9 cellular contexts compared by ENCODE assay signal in the genomic region with DNA sequence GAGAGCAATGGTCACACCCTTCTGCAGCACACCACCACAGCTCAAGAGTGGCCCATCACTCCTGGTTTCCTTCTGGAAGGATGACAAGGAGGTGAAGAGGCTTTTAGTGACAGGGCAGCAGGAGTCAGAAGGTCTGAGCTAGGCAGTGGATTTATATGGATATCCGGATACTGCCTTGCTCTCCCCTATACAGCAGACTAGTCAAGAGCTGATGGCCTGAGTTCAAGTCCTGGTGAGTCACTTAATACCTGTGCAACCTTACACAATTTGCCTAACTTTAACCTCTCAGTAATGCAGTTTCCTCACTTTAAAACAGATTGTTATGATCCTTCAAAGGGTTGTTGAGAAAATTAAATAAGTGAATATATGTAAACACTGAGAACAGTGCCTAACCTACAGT. TPM values are rescaled to one million over a fixed set of nuclear protein-coding genes. Genes with fewer than 3 reads are reported as not detected.
A peak's percentile ranks its signal among the peaks of the same experiment; 100 is the strongest.
DNase-seq lines count a peak whose midpoint lies in the region; ATAC-seq and TF ChIP-seq lines count a peak whose summit lies in the region.
"Had no signal": no experiment of that assay in that cellular context is flagged by ENCODE, and none has a peak within 500 bp of the region (broad histone marks: within the 10 kb centered on the region; RNA-seq: fewer than 3 reads in every experiment).

No MANE protein-coding gene starts in this region.

- no peak overlapping the region for H3K4me3 Mint-ChIP-seq in activated CD8-positive, alpha-beta T cell treated with anti-CD3 and anti-CD28 coated beads for 36 hours
- H3K4me3 Mint-ChIP-seq in stimulated activated effector memory CD8-positive, alpha-beta T cell treated with anti-CD3 and anti-CD28 coated beads, Interleukin-12 subunit alpha, Interleukin-12 subunit beta, amount 100 ng/mL, for 72 hours: no peak overlapping the region

- no peak for TF ChIP-seq EP300 in gastroesophageal sphincter (IDR thresholded peaks at IDR 0.05)

- H3K4me2 ChIP-seq in HCT116 (ENCODE audit: low read length): peak overlapping the region; percentile 76
- H3K4me2 ChIP-seq in MM.1S (ENCODE audit: low read depth, low read length): no peak overlapping the region

- no peaks in the 10 kb centered on the region for H3K36me3 Mint-ChIP-seq in activated CD8-positive, alpha-beta T cell treated with anti-CD3 and anti-CD28 coated beads for 36 hours (ENCODE audit: low read depth)
- H3K36me3 Mint-ChIP-seq in stimulated activated effector memory CD8-positive, alpha-beta T cell treated with anti-CD3 and anti-CD28 coated beads, Interleukin-12 subunit alpha, Interleukin-12 subunit beta, amount 100 ng/mL, for 72 hours: no peaks in the 10 kb centered on the region

- CTCF ChIA-PET in HCT116 (lab: Charles Lee): interaction anchor here (0.7 to 2.0 kb wide), 4 partner anchors 8 to 34 kb away, joined by 3 to 8 read pairs (median 4); partner anchors contain the start of gene MYO18A
- CTCF ChIA-PET in activated CD8-positive, alpha-beta T cell treated with anti-CD3 and anti-CD28 coated beads for 36 hours (lab: Charles Lee): interaction anchor here (0.8 to 15.1 kb wide), 3 partner anchors 9 to 21 kb away, joined by 3 to 355 read pairs (median 4); partner anchors contain the start of gene MYO18A

- RAD21 ChIA-PET in HCT116 (lab: Charles Lee; ENCODE audit: low non-redundant PET in 1 of 2, low total read pairs in 2 of 2, uncharacterized antibody in 2 of 2, unreplicated experiment in 2 of 2): interaction anchor here in 1 of 2 experiments (1.1 kb wide), 1 partner anchor 9 kb away, joined by 4 read pairs; no protein-coding TSS in a partner anchor

- no peaks in the 10 kb centered on the region for H3F3A ChIP-seq in MM.1S (ENCODE audit: insufficient read depth, low read length)

- H3K27me3 Mint-ChIP-seq in activated CD8-positive, alpha-beta T cell treated with anti-CD3 and anti-CD28 coated beads for 36 hours: no peaks in the 10 kb centered on the region

- H3K27me3 ChIP-seq in HCT116 (ENCODE audit: insufficient read depth, low read length) (no peaks in the 10 kb centered on the region), gastroesophageal sphincter (no peaks in the 10 kb centered on the region), MM.1S (replicated peaks; ENCODE audit: insufficient read depth, low read length) (no peaks in the 10 kb centered on the region)

- intact Hi-C loops in HCT116 (cut with micrococcal nuclease): no loop called here
- intact Hi-C loops in activated CD8-positive, alpha-beta T cell treated with anti-CD3 and anti-CD28 coated beads for 36 hours (cut with micrococcal nuclease): no loop called here

- H2AFZ ChIP-seq in HCT116 (ENCODE audit: low read depth, low read length, poor library complexity, severe bottlenecking) (no peak overlapping the region), MM.1S (ENCODE audit: low read length) (no peak overlapping the region)

- TF ChIP-seq POLR2A in HCT116 (IDR thresholded peaks at IDR 0.05; ENCODE audit: borderline replicate concordance, extremely low read depth, insufficient read depth, insufficient read length) (no peak), gastroesophageal sphincter (IDR thresholded peaks at IDR 0.05) (no peak)

- H3K9me2 ChIP-seq in HCT116 (ENCODE audit: insufficient read depth) (no peaks in the 10 kb centered on the region), MM.1S (replicated peaks; ENCODE audit: insufficient read depth, low read length) (no peaks in the 10 kb centered on the region)

- H3K27ac ChIP-seq in HCT116 (ENCODE audit: low read depth, low read length) (peak overlapping the region; percentile 93), gastroesophageal sphincter (peak overlapping the region in 3 of 4 donors; percentile 55 to 83 (median 73)), MM.1S (ENCODE audit: low read length) (no peak overlapping the region)
- H3K27ac ChIP-seq: C4-2B had no signal

- H3K9me3 ChIP-seq in HCT116 (ENCODE audit: control insufficient read depth in 1 of 2, insufficient read depth in 1 of 2, low read depth in 1 of 2, low read length in 2 of 2) (no peaks in the 10 kb centered on the region), gastroesophageal sphincter (no peaks in the 10 kb centered on the region), MM.1S (replicated peaks; ENCODE audit: insufficient read depth, low read length) (no peaks in the 10 kb centered on the region)

- no peak for DNase-seq in HCT116 (ENCODE audit: low read depth, low spot score)
- no peak for DNase-seq in activated CD8-positive, alpha-beta T cell treated with anti-CD3 and anti-CD28 coated beads for 36 hours
- DNase-seq in stimulated activated effector memory CD8-positive, alpha-beta T cell treated with anti-CD3 and anti-CD28 coated beads, Interleukin-12 subunit alpha, Interleukin-12 subunit beta, amount 100 ng/mL, for 72 hours (ENCODE audit: low spot score in 2 of 2): no peak
- no peak for DNase-seq in left lobe of liver (ENCODE audit: low spot score)
- DNase-seq in MM.1S: no peak

- H3K9ac ChIP-seq in HCT116 (ENCODE audit: low read length): peak overlapping the region; percentile 63
- H3K9ac ChIP-seq in MM.1S (ENCODE audit: low read length): no peak overlapping the region

- H3K36me3 ChIP-seq in HCT116 (ENCODE audit: control insufficient read depth in 1 of 2, insufficient read depth in 2 of 2, low read length in 2 of 2): no peaks in the 10 kb centered on the region; a peak in 1 of 4 replicates
- no peaks in the 10 kb centered on the region for H3K36me3 ChIP-seq in gastroesophageal sphincter
- H3K36me3 ChIP-seq in MM.1S (replicated peaks; ENCODE audit: insufficient read depth, low read length): no peaks in the 10 kb centered on the region

- no peak for TF ChIP-seq RAD21 in HCT116 (IDR thresholded peaks at IDR 0.05; ENCODE audit: low read depth)

- ATAC-seq in HCT116 (no peak), gastroesophageal sphincter (no peak), left lobe of liver (no peak), HG03354 (IDR thresholded peaks at IDR 0.05; ENCODE audit: poor library complexity, severe bottlenecking, unreplicated experiment) (no peak)
- ATAC-seq in activated CD8-positive, alpha-beta T cell treated with anti-CD3 and anti-CD28 coated beads for 36 hours: no peak
- no peak for ATAC-seq in stimulated activated effector memory CD8-positive, alpha-beta T cell treated with anti-CD3 and anti-CD28 coated beads, Interleukin-12 subunit alpha, Interleukin-12 subunit beta, amount 100 ng/mL, for 72 hours
- ATAC-seq: GM12878 had no signal

- H3K4me1 ChIP-seq in HCT116 (ENCODE audit: control insufficient read depth in 1 of 2, insufficient read depth in 2 of 2, low read length in 2 of 2): peaks cover 67 to 74% of the 10 kb centered on the region in 2 experiments
- peaks cover 0 to 76% (median 30%) of the 10 kb centered on the region in 3 donors for H3K4me1 ChIP-seq in gastroesophageal sphincter
- peaks cover 17% of the 10 kb centered on the region for H3K4me1 ChIP-seq in MM.1S (ENCODE audit: low read length)

- BruUV-seq in HCT116 (replicated peaks; lab: Mats Ljungman, UMichigan): no TSS peak

- H3K9me3 Mint-ChIP-seq in activated CD8-positive, alpha-beta T cell treated with anti-CD3 and anti-CD28 coated beads for 36 hours: no peaks in the 10 kb centered on the region
- no peaks in the 10 kb centered on the region for H3K9me3 Mint-ChIP-seq in stimulated activated effector memory CD8-positive, alpha-beta T cell treated with anti-CD3 and anti-CD28 coated beads, Interleukin-12 subunit alpha, Interleukin-12 subunit beta, amount 100 ng/mL, for 72 hours

- peaks cover 44% of the 10 kb centered on the region for H3K4me1 Mint-ChIP-seq in activated CD8-positive, alpha-beta T cell treated with anti-CD3 and anti-CD28 coated beads for 36 hours (ENCODE audit: low read depth)
- H3K4me1 Mint-ChIP-seq in stimulated activated effector memory CD8-positive, alpha-beta T cell treated with anti-CD3 and anti-CD28 coated beads, Interleukin-12 subunit alpha, Interleukin-12 subunit beta, amount 100 ng/mL, for 72 hours: peaks cover 62% of the 10 kb centered on the region

- WGBS in gastroesophageal sphincter (ENCODE audit: low coverage in 1 of 2), 2 donors: 57 to 83% methylated on average over 1 of the region's 1 CpG

- TF ChIP-seq CTCF in HCT116 (IDR thresholded peaks at IDR 0.05 in 2 of 3, conservative IDR thresholded peaks at IDR 0.05 in 1 of 3; ENCODE audit: borderline replicate concordance in 1 of 3, insufficient read depth in 1 of 3, low read depth in 2 of 3, low read length in 2 of 3) (no peak), gastroesophageal sphincter (IDR thresholded peaks at IDR 0.05) (no peak), MM.1S (IDR thresholded peaks at IDR 0.05; ENCODE audit: low read length) (no peak)
- TF ChIP-seq CTCF in activated CD8-positive, alpha-beta T cell treated with anti-CD3 and anti-CD28 coated beads for 36 hours (IDR thresholded peaks at IDR 0.05): no peak

- H4K20me1 ChIP-seq in HCT116 (ENCODE audit: insufficient read depth) (no peaks in the 10 kb centered on the region), MM.1S (ENCODE audit: insufficient read depth, low read length) (no peaks in the 10 kb centered on the region)

- H3K4me3 ChIP-seq in HCT116 (replicated peaks in 1 of 2; ENCODE audit: low read depth in 1 of 2, low read length in 2 of 2) (no peak overlapping the region), gastroesophageal sphincter (no peak overlapping the region), MM.1S (ENCODE audit: low read length) (no peak overlapping the region)
- H3K4me3 ChIP-seq: GM12878 had no signal

- peaks cover 61% of the 10 kb centered on the region for H3K79me2 ChIP-seq in HCT116 (ENCODE audit: insufficient read depth, low read length)
- peaks cover 40% of the 10 kb centered on the region for H3K79me2 ChIP-seq in MM.1S (ENCODE audit: low read length)

- POLR2A ChIA-PET in HCT116 (lab: Charles Lee): interaction anchor here (1.5 to 3.7 kb wide), 2 partner anchors 10 to 21 kb away, joined by 4 to 31 read pairs; partner anchors contain the start of gene MYO18A
- POLR2A ChIA-PET in activated CD8-positive, alpha-beta T cell treated with anti-CD3 and anti-CD28 coated beads for 36 hours (lab: Charles Lee): no interaction called here

- H3K27ac Mint-ChIP-seq in activated CD8-positive, alpha-beta T cell treated with anti-CD3 and anti-CD28 coated beads for 36 hours: peak overlapping the region; percentile 30
- peak overlapping the region; percentile 96 for H3K27ac Mint-ChIP-seq in stimulated activated effector memory CD8-positive, alpha-beta T cell treated with anti-CD3 and anti-CD28 coated beads, Interleukin-12 subunit alpha, Interleukin-12 subunit beta, amount 100 ng/mL, for 72 hours

TF ChIP-seq in HCT116, 20 proteins besides CTCF, POLR2A, EP300 and RAD21 (continues in another document):
- TF ChIP-seq ATF3 (IDR thresholded peaks at IDR 0.05): no peak
- no peak for TF ChIP-seq POLR2AphosphoS5 (IDR thresholded peaks at IDR 0.05; ENCODE audit: low read depth, low read length)
- no peak for TF ChIP-seq SIN3A (IDR thresholded peaks at IDR 0.05; ENCODE audit: low read depth)
- TF ChIP-seq JUND (IDR thresholded peaks at IDR 0.05): no peak

RNA-seq across cellular contexts. Expression of gene MYO18A, which starts 22.9 kb away (rescaled TPM):
- total RNA-seq in HCT116 (2021; ENCODE audit: unreplicated experiment) (37.2 TPM), gastroesophageal sphincter (10 to 100 TPM; 45.5 to 70.5 (median 56.5) TPM), left lobe of liver (109 TPM)
- 33.8 and 36.0 TPM in 2 replicates for polyA plus RNA-seq in HCT116 (2012)
- total RNA-seq in activated CD8-positive, alpha-beta T cell treated with anti-CD3 and anti-CD28 coated beads for 36 hours: 10 to 100 TPM; 27.5 to 29.4 TPM
